Comparison of ENCODE assay signal across 10 cellular contexts in genomic region chr9:120937596-120937995, GRCh38. TPM values are rescaled to one million over a fixed set of nuclear protein-coding genes. Genes with fewer than 3 reads are reported as not detected.
DNase-seq lines count a peak whose midpoint lies in the region; ATAC-seq and TF ChIP-seq lines count a peak whose summit lies in the region.
"Had no signal": no experiment of that assay in that cellular context is flagged by ENCODE, and none has a peak within 500 bp of the region (broad histone marks: within the 10 kb centered on the region; RNA-seq: fewer than 3 reads in every experiment).

No MANE protein-coding gene starts in this region.

- H3K9me3 Mint-ChIP-seq in activated naive CD4-positive, alpha-beta T cell treated with anti-CD3 and anti-CD28 coated beads for 36 hours: no peaks in the 10 kb centered on the region
- H3K9me3 Mint-ChIP-seq in activated naive CD4-positive, alpha-beta T cell treated with anti-CD3 and anti-CD28 coated beads, Interleukin-2, amount 10 ng/mL, durations not matched to agents 7 days and 5 days: no peaks in the 10 kb centered on the region
- peaks cover 0 to 7% (median 0%) of the 10 kb centered on the region in 5 experiments for H3K9me3 Mint-ChIP-seq in brain

- no peak for DNase-seq in activated naive CD4-positive, alpha-beta T cell treated with anti-CD3 and anti-CD28 coated beads for 36 hours
- DNase-seq in activated naive CD4-positive, alpha-beta T cell treated with anti-CD3 and anti-CD28 coated beads, Interleukin-2, amount 10 ng/mL, durations not matched to agents 7 days and 5 days: no peak
- peak; percentile 61 for DNase-seq in mesenchymal stem cell
- DNase-seq in upper lobe of left lung: no peak
- DNase-seq in activated CD4-positive, alpha-beta T cell treated with anti-CD3 and anti-CD28 coated beads for 1 hour: no peak
- no peak for DNase-seq in NCI-H2107 (lab: John Stamatoyannopoulos, UW)
- DNase-seq in NCI-H2227 treated with DMSO at 0.1 percent for 48 hours (lab: John Stamatoyannopoulos, UW): no peak
- DNase-seq: activated gamma-delta T cell treated with Interleukin-2 at 50 U/mL for 16 hours, occipital lobe had no signal

- H2BK12ac ChIP-seq in mesenchymal stem cell (ENCODE audit: low read length in 2 of 2): no peak overlapping the region

- no peak overlapping the region for H3K27ac ChIP-seq in mesenchymal stem cell (ENCODE audit: low read length, poor library complexity, severe bottlenecking)
- H3K27ac ChIP-seq in upper lobe of left lung: peak overlapping the region; percentile 6 to 82 (median 54)

- no peak overlapping the region for H3K23ac ChIP-seq in mesenchymal stem cell (ENCODE audit: low read length in 2 of 2)

- H3K27ac Mint-ChIP-seq in activated naive CD4-positive, alpha-beta T cell treated with anti-CD3 and anti-CD28 coated beads for 36 hours: peak overlapping the region; percentile 99
- H3K27ac Mint-ChIP-seq in activated naive CD4-positive, alpha-beta T cell treated with anti-CD3 and anti-CD28 coated beads, Interleukin-2, amount 10 ng/mL, durations not matched to agents 7 days and 5 days: no peak overlapping the region
- peak overlapping the region in 4 of 5 experiments; percentile 20 to 76 (median 34) for H3K27ac Mint-ChIP-seq in brain

- no peaks in the 10 kb centered on the region for H3K79me1 ChIP-seq in mesenchymal stem cell (replicated peaks; ENCODE audit: low read length, poor library complexity, severe bottlenecking)

- H3K4ac ChIP-seq in mesenchymal stem cell (ENCODE audit: low read depth in 1 of 2, low read length in 2 of 2): no peak overlapping the region

- H3K9me3 ChIP-seq in mesenchymal stem cell (ENCODE audit: control insufficient read depth, low read length) (no peaks in the 10 kb centered on the region), upper lobe of left lung (no peaks in the 10 kb centered on the region)

- 26% methylated on average over 1 of the region's 1 CpG for WGBS in mesenchymal stem cell
- WGBS in upper lobe of left lung, 2 donors: 36 to 59% methylated on average over 1 of the region's 1 CpG

- H2AFZ ChIP-seq in mesenchymal stem cell (ENCODE audit: low read depth, low read length): no peak overlapping the region

- no peaks in the 10 kb centered on the region for H3K36me3 Mint-ChIP-seq in activated naive CD4-positive, alpha-beta T cell treated with anti-CD3 and anti-CD28 coated beads for 36 hours (ENCODE audit: low read depth)
- no peaks in the 10 kb centered on the region for H3K36me3 Mint-ChIP-seq in activated naive CD4-positive, alpha-beta T cell treated with anti-CD3 and anti-CD28 coated beads, Interleukin-2, amount 10 ng/mL, durations not matched to agents 7 days and 5 days
- no peaks in the 10 kb centered on the region for H3K36me3 Mint-ChIP-seq in brain

- H3K4me2 ChIP-seq in mesenchymal stem cell (ENCODE audit: low read length, poor library complexity, severe bottlenecking): no peak overlapping the region

- H2BK120ac ChIP-seq in mesenchymal stem cell (ENCODE audit: low read depth, low read length): no peak overlapping the region

- H2BK15ac ChIP-seq in mesenchymal stem cell (ENCODE audit: low read depth, poor library complexity, severe bottlenecking): no peak overlapping the region

- H3K36me3 ChIP-seq in mesenchymal stem cell (ENCODE audit: control insufficient read depth in 1 of 2, insufficient read depth in 2 of 2, low read depth in 1 of 2, low read length in 2 of 2) (no peaks in the 10 kb centered on the region), upper lobe of left lung (no peaks in the 10 kb centered on the region)

- no peak overlapping the region for H3K4me3 Mint-ChIP-seq in activated naive CD4-positive, alpha-beta T cell treated with anti-CD3 and anti-CD28 coated beads for 36 hours
- no peak overlapping the region for H3K4me3 Mint-ChIP-seq in activated naive CD4-positive, alpha-beta T cell treated with anti-CD3 and anti-CD28 coated beads, Interleukin-2, amount 10 ng/mL, durations not matched to agents 7 days and 5 days
- H3K4me3 Mint-ChIP-seq in brain: no peak overlapping the region

- no peak overlapping the region for H4K8ac ChIP-seq in mesenchymal stem cell (ENCODE audit: low read length)

- H4K91ac ChIP-seq in mesenchymal stem cell (ENCODE audit: low read length): no peak overlapping the region

- TF ChIP-seq CTCF in brain (conservative IDR thresholded peaks at IDR 0.05) (no peak), upper lobe of left lung (IDR thresholded peaks at IDR 0.05) (no peak)

- H3K27me3 ChIP-seq in mesenchymal stem cell (ENCODE audit: control insufficient read depth in 1 of 2, insufficient read depth in 1 of 2, low read length in 2 of 2): no peaks in the 10 kb centered on the region
- no peaks in the 10 kb centered on the region for H3K27me3 ChIP-seq in upper lobe of left lung

- CTCF ChIA-PET in activated naive CD4-positive, alpha-beta T cell treated with anti-CD3 and anti-CD28 coated beads for 36 hours (lab: Charles Lee): interaction anchor here (0.9 to 3.3 kb wide), 9 partner anchors 14 to 182 kb away, joined by 3 to 15 read pairs (median 3); no protein-coding TSS in a partner anchor
- CTCF ChIA-PET in activated naive CD4-positive, alpha-beta T cell treated with anti-CD3 and anti-CD28 coated beads, Interleukin-2, amount 10 ng/mL, durations not matched to agents 7 days and 5 days (lab: Charles Lee): interaction anchor here (1.0 to 7.9 kb wide), 11 partner anchors 9 to 181 kb away, joined by 3 to 83 read pairs (median 5); partner anchors contain the start of gene PHF19

- no peak overlapping the region for H3K14ac ChIP-seq in mesenchymal stem cell (ENCODE audit: low read length in 2 of 2)

- H2AK5ac ChIP-seq in mesenchymal stem cell (ENCODE audit: low read length, severe bottlenecking): no peak overlapping the region

- H2BK5ac ChIP-seq in mesenchymal stem cell (ENCODE audit: low read depth, low read length, poor library complexity, severe bottlenecking): no peak overlapping the region

- peaks cover 49% of the 10 kb centered on the region for H3K4me1 Mint-ChIP-seq in activated naive CD4-positive, alpha-beta T cell treated with anti-CD3 and anti-CD28 coated beads for 36 hours (ENCODE audit: low read depth)
- peaks cover 50% of the 10 kb centered on the region for H3K4me1 Mint-ChIP-seq in activated naive CD4-positive, alpha-beta T cell treated with anti-CD3 and anti-CD28 coated beads, Interleukin-2, amount 10 ng/mL, durations not matched to agents 7 days and 5 days
- peaks cover 68% of the 10 kb centered on the region for H3K4me1 Mint-ChIP-seq in brain

- intact Hi-C loops in activated naive CD4-positive, alpha-beta T cell treated with anti-CD3 and anti-CD28 coated beads for 36 hours (cut with micrococcal nuclease): loop anchor here (5.0 kb wide), 1 partner anchor 320 kb away; no protein-coding TSS in a partner anchor

- H3K4me3 ChIP-seq in mesenchymal stem cell (ENCODE audit: insufficient read depth in 1 of 2, low read depth in 1 of 2, low read length in 2 of 2): peak overlapping the region in 1 of 2 experiments; percentile 16
- H3K4me3 ChIP-seq in upper lobe of left lung: no peak overlapping the region

- H3K4me1 ChIP-seq in mesenchymal stem cell (ENCODE audit: control insufficient read depth, insufficient read depth, low read depth, low read length) (peaks cover 17% of the 10 kb centered on the region), upper lobe of left lung (peaks cover 59 to 67% (median 62%) of the 10 kb centered on the region in 4 donors)

- peak overlapping the region in 1 of 2 experiments; percentile 65 for H3K18ac ChIP-seq in mesenchymal stem cell (ENCODE audit: low read depth in 1 of 2, low read length in 2 of 2)

- peak in 1 of 2 donors; percentile 6 for ATAC-seq in upper lobe of left lung (ENCODE audit: low FRiP score in 2 of 2)

- TF ChIP-seq POLR2A in upper lobe of left lung (IDR thresholded peaks at IDR 0.05): no peak

- no peak for TF ChIP-seq EP300 in upper lobe of left lung (IDR thresholded peaks at IDR 0.05)

- H3K9ac ChIP-seq in mesenchymal stem cell (ENCODE audit: low read length): peak overlapping the region; percentile 73

- H3K27me3 Mint-ChIP-seq in activated naive CD4-positive, alpha-beta T cell treated with anti-CD3 and anti-CD28 coated beads for 36 hours (ENCODE audit: low read depth): no peaks in the 10 kb centered on the region
- H3K27me3 Mint-ChIP-seq in activated naive CD4-positive, alpha-beta T cell treated with anti-CD3 and anti-CD28 coated beads, Interleukin-2, amount 10 ng/mL, durations not matched to agents 7 days and 5 days: peaks cover 12% of the 10 kb centered on the region
- H3K27me3 Mint-ChIP-seq in brain: peaks cover 8% of the 10 kb centered on the region

RNA-seq across cellular contexts. Expression of gene TRAF1, which starts 11.0 kb away (rescaled TPM):
- 10 to 100 TPM; 80.6 to 85.0 TPM for total RNA-seq in activated naive CD4-positive, alpha-beta T cell treated with anti-CD3 and anti-CD28 coated beads for 36 hours
- polyA plus RNA-seq in brain (ENCODE audit: insufficient read depth, low read depth, low replicate concordance): 1.9 TPM
- 0.65 TPM for polyA plus RNA-seq in mesenchymal stem cell (2013, experiment 1 of 2)
- 0.68 TPM for polyA plus RNA-seq in mesenchymal stem cell (2013, experiment 2 of 2)
- total RNA-seq in upper lobe of left lung: 10 to 100 TPM in 2 of 6 donors, 1 to 10 TPM in 4; 2.9 to 29.3 (median 6.6) TPM
